Comparison of ENCODE assay signal across 18 cellular contexts in genomic region chr3:50297384-50297775, GRCh38. TPM values are rescaled to one million over a fixed set of nuclear protein-coding genes. Genes with fewer than 3 reads are reported as not detected.
DNase-seq lines count a peak whose midpoint lies in the region; ATAC-seq lines count a peak whose summit lies in the region.
"Had no signal": no experiment of that assay in that cellular context is flagged by ENCODE, and none has a peak within 500 bp of the region (broad histone marks: within the 10 kb centered on the region; RNA-seq: fewer than 3 reads in every experiment).

No MANE protein-coding gene starts in this region.

- peaks cover 0 to 7% of the 10 kb centered on the region in 2 donors for H3K36me3 Mint-ChIP-seq in CD4-positive, alpha-beta memory T cell
- H3K36me3 Mint-ChIP-seq in T-helper 17 cell (ENCODE audit: low read depth): no peaks in the 10 kb centered on the region

- peaks cover 32% of the 10 kb centered on the region for H3K4me1 ChIP-seq in BLaER1
- H3K4me1 ChIP-seq in CD4-positive, alpha-beta memory T cell (ENCODE audit: insufficient read depth, low read length): peaks cover 32% of the 10 kb centered on the region

- no peak overlapping the region for H3K27ac ChIP-seq in BLaER1
- peak overlapping the region; percentile 90 for H3K27ac ChIP-seq in CD4-positive, alpha-beta memory T cell (ENCODE audit: low read depth, low read length)
- H3K27ac ChIP-seq in caudate nucleus (ENCODE audit: low read depth, low read length): no peak overlapping the region

- H3K36me3 ChIP-seq in BLaER1: peaks cover 8% of the 10 kb centered on the region; the same call in 1 of the 2 replicates
- no peaks in the 10 kb centered on the region for H3K36me3 ChIP-seq in CD4-positive, alpha-beta memory T cell (ENCODE audit: insufficient read depth, low read length)
- H3K36me3 ChIP-seq: prostate gland, transverse colon had no signal

- H3K27me3 Mint-ChIP-seq in CD4-positive, alpha-beta memory T cell: no peaks in the 10 kb centered on the region
- no peaks in the 10 kb centered on the region for H3K27me3 Mint-ChIP-seq in T-helper 17 cell
- H3K27me3 Mint-ChIP-seq: stimulated activated memory B cell treated with anti-CD40 and anti-IgM and Interleukin-4, amounts not matched to agents 10 μg/mL and 1 μg/mL and 100 μg/mL, for 72 hours had no signal

- DNase-seq in CD4-positive, alpha-beta memory T cell: peak in 1 of 5 donors; percentile 20
- no peak for DNase-seq in T-helper 17 cell
- DNase-seq in left lobe of liver (ENCODE audit: low spot score): peak; percentile 61
- no peak for DNase-seq in caudate nucleus (lab: John Stamatoyannopoulos, UW)
- DNase-seq in NCI-H774 (lab: John Stamatoyannopoulos, UW): no peak
- DNase-seq: amniotic stem cell, foreskin fibroblast, H9, hypothalamus, left ventricle myocardium superior, NCI-H1105 treated with DMSO at 0.1 percent for 48 hours, transverse colon had no signal

- no peaks in the 10 kb centered on the region for H3K9me3 ChIP-seq in BLaER1
- no peaks in the 10 kb centered on the region for H3K9me3 ChIP-seq in CD4-positive, alpha-beta memory T cell (ENCODE audit: control insufficient read depth in 1 of 2, low read length in 2 of 2)
- no peaks in the 10 kb centered on the region for H3K9me3 ChIP-seq in T-helper 17 cell (ENCODE audit: control insufficient read depth, low read length, poor library complexity, severe bottlenecking)
- H3K9me3 ChIP-seq: prostate gland, transverse colon had no signal

- peak overlapping the region in 4 of 8 donors; percentile 17 to 100 (median 98) for H3K4me3 Mint-ChIP-seq in CD4-positive, alpha-beta memory T cell
- no peak overlapping the region for H3K4me3 Mint-ChIP-seq in T-helper 17 cell

- peaks cover 18 to 58% (median 34%) of the 10 kb centered on the region in 4 donors for H3K4me1 Mint-ChIP-seq in CD4-positive, alpha-beta memory T cell
- peaks cover 28% of the 10 kb centered on the region for H3K4me1 Mint-ChIP-seq in T-helper 17 cell

- H3K9ac ChIP-seq in BLaER1: no peak overlapping the region

- CTCF ChIA-PET in CD4-positive, alpha-beta memory T cell (lab: Charles Lee; ENCODE audit: partially characterized antibody): interaction anchor here (1.6 to 3.8 kb wide), 6 partner anchors 17 to 51 kb away, joined by 5 to 37 read pairs (median 12); partner anchors contain the start of genes HYAL2 and LSMEM2

- no peak overlapping the region for H3K4me3 ChIP-seq in BLaER1
- H3K4me3 ChIP-seq in CD4-positive, alpha-beta memory T cell (ENCODE audit: low read length in 2 of 2): no peak overlapping the region
- H3K4me3 ChIP-seq: prostate gland had no signal

- intact Hi-C loops in CD4-positive, alpha-beta memory T cell (cut with micrococcal nuclease): no loop called here

- peaks cover 0 to 1% (median 0%) of the 10 kb centered on the region in 8 donors for H3K9me3 Mint-ChIP-seq in CD4-positive, alpha-beta memory T cell
- H3K9me3 Mint-ChIP-seq: H9; stimulated activated memory B cell treated with anti-CD40 and anti-IgM and Interleukin-4, amounts not matched to agents 10 μg/mL and 1 μg/mL and 100 μg/mL, for 72 hours had no signal

- no peaks in the 10 kb centered on the region for H3K27me3 ChIP-seq in BLaER1
- H3K27me3 ChIP-seq in CD4-positive, alpha-beta memory T cell (ENCODE audit: insufficient read depth, low read length): no peaks in the 10 kb centered on the region
- H3K27me3 ChIP-seq: transverse colon had no signal

- ATAC-seq in T-helper 17 cell (no peak), left lobe of liver (no peak), HG03095 (IDR thresholded peaks at IDR 0.05; ENCODE audit: unreplicated experiment) (no peak), HG02885 (IDR thresholded peaks at IDR 0.05; ENCODE audit: poor library complexity, unreplicated experiment) (no peak)
- ATAC-seq: left ventricle myocardium superior; stimulated activated memory B cell treated with anti-CD40 and anti-IgM and Interleukin-4, amounts not matched to agents 10 μg/mL and 1 μg/mL and 100 μg/mL, for 72 hours had no signal

- peak overlapping the region; percentile 15 to 100 (median 99) for H3K27ac Mint-ChIP-seq in CD4-positive, alpha-beta memory T cell
- H3K27ac Mint-ChIP-seq in T-helper 17 cell: peak overlapping the region; percentile 97

- POLR2A ChIA-PET in CD4-positive, alpha-beta memory T cell (lab: Charles Lee; ENCODE audit: partially characterized antibody): interaction anchor here (0.9 to 9.2 kb wide), 6 partner anchors 10 to 208 kb away, joined by 3 to 178 read pairs (median 4); partner anchors contain the start of genes CYB561D2, HYAL2, NPRL2 and RASSF1

- 0 out of 2 replicates have a peak, but pooled peaks cover 8% of the 10 kb centered on the region for H4K20me1 ChIP-seq in BLaER1

- 0 out of 2 replicates have a peak overlapping the region, but pooled peaks have one; percentile 96 for H3K4me2 ChIP-seq in BLaER1

RNA-seq across cellular contexts. Expression of gene HYAL3, which starts 1.8 kb away (rescaled TPM):
- total RNA-seq in CD4-positive, alpha-beta memory T cell: 1 to 10 TPM; 5.1 to 5.4 TPM
- polyA plus RNA-seq in CD4-positive, alpha-beta memory T cell: 1 to 10 TPM; 4.4 to 7.1 TPM
- total RNA-seq in T-helper 17 cell (1 to 10 TPM; 2.7 to 3.7 TPM), left lobe of liver (2.9 TPM)

RNA-seq across cellular contexts. Expression of gene NAA80, which starts 1.8 kb away (rescaled TPM):
- total RNA-seq in CD4-positive, alpha-beta memory T cell: 10 to 100 TPM; 33.1 to 33.7 TPM
- polyA plus RNA-seq in CD4-positive, alpha-beta memory T cell: 10 to 100 TPM; 16.7 to 30.3 TPM
- total RNA-seq in T-helper 17 cell (10 to 100 TPM; 35.3 to 42.9 TPM), left lobe of liver (4.9 TPM)

RNA-seq across cellular contexts. Expression of gene IFRD2, which starts 5.2 kb away (rescaled TPM):
- total RNA-seq in CD4-positive, alpha-beta memory T cell: 10 to 100 TPM; 58.6 to 65.3 TPM
- polyA plus RNA-seq in CD4-positive, alpha-beta memory T cell: 10 to 100 TPM; 62.0 to 84.7 TPM
- total RNA-seq in T-helper 17 cell (10 to 100 TPM; 46.7 to 49.2 TPM), left lobe of liver (63.8 TPM)

RNA-seq across cellular contexts. Expression of gene HYAL1, which starts 6.0 kb away (rescaled TPM):
- under 1 TPM; 0.38 to 0.50 TPM for total RNA-seq in CD4-positive, alpha-beta memory T cell
- under 1 TPM; 0.09 to 0.20 TPM for polyA plus RNA-seq in CD4-positive, alpha-beta memory T cell
- total RNA-seq in T-helper 17 cell (under 1 TPM in 1 of 2 donors, not detected in 1; 0.44 TPM), left lobe of liver (140 TPM)

RNA-seq across cellular contexts. Expression of gene LSMEM2, which starts 18.5 kb away (rescaled TPM):
- total RNA-seq in CD4-positive, alpha-beta memory T cell: not detected
- polyA plus RNA-seq in CD4-positive, alpha-beta memory T cell: under 1 TPM in 1 of 2 donors, not detected in 1; 0.20 TPM
- total RNA-seq in T-helper 17 cell (not detected), left lobe of liver (not detected)
- total RNA-seq: chondrocyte, prostate gland, transverse colon had no signal
